Comparison of ENCODE assay signal across 17 cellular contexts in the genomic region with DNA sequence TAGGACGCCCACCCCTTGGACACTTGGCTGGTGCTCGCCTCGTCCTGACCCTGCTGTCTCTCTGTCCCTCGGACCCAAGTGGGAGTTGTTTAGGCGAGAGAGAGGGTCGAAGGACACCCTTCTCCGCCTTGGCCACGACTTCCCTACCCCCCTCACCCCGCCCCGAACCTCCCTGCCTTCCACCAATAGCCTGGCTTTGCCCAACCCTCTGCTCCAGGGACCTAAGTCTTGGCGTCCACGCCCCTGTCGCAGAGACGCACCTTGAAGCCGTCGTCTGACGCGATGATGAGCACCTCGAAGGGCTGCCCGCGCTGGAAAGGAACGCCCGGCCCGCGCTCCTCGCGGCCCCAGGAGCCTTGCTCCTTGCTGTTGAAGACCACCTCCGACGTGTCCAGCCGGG. TPM values are rescaled to one million over a fixed set of nuclear protein-coding genes. Genes with fewer than 3 reads are reported as not detected.
DNase-seq lines count a peak whose midpoint lies in the region; ATAC-seq, FAIRE-seq and TF ChIP-seq lines count a peak whose summit lies in the region.
"Not testable (repeated sequence)": the region's sequence is repeated elsewhere in the genome, so short reads cannot be mapped to it uniquely, and the experiment has no call there.
"Had no signal": no experiment of that assay in that cellular context is flagged by ENCODE, and none has a peak within 500 bp of the region (broad histone marks: within the 10 kb centered on the region; RNA-seq: fewer than 3 reads in every experiment).

No MANE protein-coding gene starts in this region.

- dilution Hi-C loops in keratinocyte (cut with MboI; ENCODE audit: extremely low pct_ligation_motif_present, low sequenced_read_pairs), result not testable (repeated sequence)

- TF ChIP-seq POLR2A in A549 (IDR thresholded peaks at IDR 0.05; ENCODE audit: low read length); HCT116 (IDR thresholded peaks at IDR 0.05; ENCODE audit: borderline replicate concordance, extremely low read depth, insufficient read depth, insufficient read length): not testable (repeated sequence)

- intact Hi-C loops in HCT116 (cut with micrococcal nuclease); left lung (cut with DNase I); sciatic nerve (cut with DNase I): not testable (repeated sequence)

- ATAC-seq in A549, result not testable (repeated sequence)
- peak; percentile 72 for ATAC-seq in HCT116
- ATAC-seq in WTC11, result peak; percentile 56
- peak; percentile 58 for ATAC-seq in esophagus mucosa
- ATAC-seq in left lung, result peak; percentile 6
- peak; percentile 5 for ATAC-seq in sciatic nerve

- TF ChIP-seq EP300 in A549 (IDR thresholded peaks at IDR 0.05), result not testable (repeated sequence)

- not testable (repeated sequence) for H3K4me1 ChIP-seq in A549; HCT116 (ENCODE audit: control insufficient read depth in 1 of 2, insufficient read depth in 2 of 2, low read length in 2 of 2); left lung
- H3K4me1 ChIP-seq in keratinocyte (ENCODE audit: control insufficient read depth, extremely low read depth, insufficient read depth, low read length), result peaks cover 23% of the 10 kb centered on the region

- not testable (repeated sequence) for H3K4me3 Mint-ChIP-seq in WTC11

- H3K27me3 Mint-ChIP-seq in WTC11 (ENCODE audit: low read depth), result not testable (repeated sequence)

- not testable (repeated sequence) for H3K79me2 ChIP-seq in HCT116 (ENCODE audit: insufficient read depth, low read length); keratinocyte (ENCODE audit: control insufficient read depth, insufficient read depth, low read length)

- H4K20me1 ChIP-seq in HCT116 (ENCODE audit: insufficient read depth); keratinocyte (ENCODE audit: control insufficient read depth, extremely low read depth, insufficient read depth, low read length): not testable (repeated sequence)

- not testable (repeated sequence) for H3K36me3 ChIP-seq in HCT116 (ENCODE audit: control insufficient read depth in 1 of 2, insufficient read depth in 2 of 2, low read length in 2 of 2); bronchial epithelial cell (ENCODE audit: control insufficient read depth, insufficient read depth, low read length); keratinocyte (ENCODE audit: control insufficient read depth in 2 of 2, extremely low read depth in 1 of 2, insufficient read depth in 2 of 2, low read length in 2 of 2); left lung

- not testable (repeated sequence) for DNase-seq in A549 (ENCODE audit: low read depth in 1 of 2, low spot score in 1 of 2); HCT116 (ENCODE audit: low read depth, low spot score); WTC11 (ENCODE audit: low spot score); bronchial epithelial cell (ENCODE audit: low read depth); keratinocyte (ENCODE audit: low read depth, low spot score); left lung; sciatic nerve (ENCODE audit: low spot score)

- H3K27ac Mint-ChIP-seq in WTC11, result not testable (repeated sequence)

- not testable (repeated sequence) for H3K9me1 ChIP-seq in keratinocyte (ENCODE audit: control insufficient read depth, extremely low read depth, insufficient read depth, low read length)

- not testable (repeated sequence) for H3K9me3 Mint-ChIP-seq in WTC11

- not testable (repeated sequence) for H3K4me1 Mint-ChIP-seq in WTC11

- peak; percentile 72 for FAIRE-seq in A549 (lab: Jason Lieb, UNC)
- FAIRE-seq in bronchial epithelial cell (lab: Jason Lieb, UNC), result peak; percentile 58
- FAIRE-seq in keratinocyte (lab: Jason Lieb, UNC), result peak; percentile 95

- not testable (repeated sequence) for H3K4me2 ChIP-seq in A549; HCT116 (ENCODE audit: low read length); keratinocyte (ENCODE audit: control insufficient read depth, extremely low read depth, insufficient read depth, low read depth, low read length)

- H3K9me3 ChIP-seq in A549; HCT116 (ENCODE audit: control insufficient read depth in 1 of 2, insufficient read depth in 1 of 2, low read depth in 1 of 2, low read length in 2 of 2); keratinocyte (ENCODE audit: control insufficient read depth, low read depth, low read length); left lung: not testable (repeated sequence)

- CTCF ChIA-PET in A549 (lab: Yijun Ruan, JAX); HCT116 (lab: Charles Lee); WTC11 (lab: Charles Lee): not testable (repeated sequence)

- RAD21 ChIA-PET in HCT116 (lab: Charles Lee; ENCODE audit: low non-redundant PET in 1 of 2, low total read pairs in 2 of 2, uncharacterized antibody in 2 of 2, unreplicated experiment in 2 of 2), result not testable (repeated sequence)

- not testable (repeated sequence) for H3K9ac ChIP-seq in HCT116 (ENCODE audit: low read length); keratinocyte (ENCODE audit: control insufficient read depth, extremely low read depth, insufficient read depth, low read length)

- not testable (repeated sequence) for H2AFZ ChIP-seq in HCT116 (ENCODE audit: low read depth, low read length, poor library complexity, severe bottlenecking); keratinocyte (ENCODE audit: control insufficient read depth, low read length)

- POLR2A ChIA-PET in A549 (lab: Yijun Ruan, JAX); HCT116 (lab: Charles Lee); WTC11 (lab: Charles Lee): not testable (repeated sequence)

- not testable (repeated sequence) for H3K4me3 ChIP-seq in A549; HCT116 (replicated peaks in 1 of 2; ENCODE audit: low read depth in 1 of 2, low read length in 2 of 2); bronchial epithelial cell (ENCODE audit: low read depth, low read length); keratinocyte (ENCODE audit: control insufficient read depth in 2 of 3, extremely low read depth in 1 of 3, insufficient read depth in 2 of 3, low read depth in 1 of 3, low read length in 3 of 3); left lung

- BruUV-seq in HCT116 (replicated peaks; lab: Mats Ljungman, UMichigan), result not testable (repeated sequence)

- not testable (repeated sequence) for TF ChIP-seq RAD21 in A549 (conservative IDR thresholded peaks at IDR 0.05 in 1 of 2, IDR thresholded peaks at IDR 0.05 in 1 of 2); HCT116 (IDR thresholded peaks at IDR 0.05; ENCODE audit: low read depth)

- TF ChIP-seq CTCF in A549 (IDR thresholded peaks at IDR 0.05); HCT116 (IDR thresholded peaks at IDR 0.05 in 2 of 3, conservative IDR thresholded peaks at IDR 0.05 in 1 of 3; ENCODE audit: borderline replicate concordance in 1 of 3, insufficient read depth in 1 of 3, low read depth in 2 of 3, low read length in 2 of 3); WTC11 (IDR thresholded peaks at IDR 0.05); bronchial epithelial cell (IDR thresholded peaks at IDR 0.05; ENCODE audit: insufficient read depth, low read length, severe bottlenecking); keratinocyte (optimal IDR thresholded peaks at IDR 0.05 in 1 of 3, IDR thresholded peaks at IDR 0.05 in 1 of 3, conservative IDR thresholded peaks at IDR 0.05 in 1 of 3; ENCODE audit: extremely low read depth in 1 of 3, insufficient read depth in 2 of 3, low read length in 3 of 3); left lung (IDR thresholded peaks at IDR 0.05): not testable (repeated sequence)

- not testable (repeated sequence) for H3K27me3 ChIP-seq in HCT116 (ENCODE audit: insufficient read depth, low read length); bronchial epithelial cell (ENCODE audit: control insufficient read depth, insufficient read depth, low read length); keratinocyte (ENCODE audit: control insufficient read depth, extremely low read depth, insufficient read depth, low read length); left lung

- not testable (repeated sequence) for H3K36me3 Mint-ChIP-seq in WTC11

- not testable (repeated sequence) for H3K9me2 ChIP-seq in HCT116 (ENCODE audit: insufficient read depth)

- 95% methylated on average over 5 of the region's 30 CpGs for WGBS in A549 (ENCODE audit: missing lambda C conversion rate)

- not testable (repeated sequence) for H3K27ac ChIP-seq in A549; HCT116 (ENCODE audit: low read depth, low read length); keratinocyte (ENCODE audit: control insufficient read depth, insufficient read depth, low read length); left lung

RNA-seq across cellular contexts. Expression of a gene that starts 1.7 kb away (rescaled TPM):
- not detected in 2 replicates for polyA plus RNA-seq in A549 (2011; rRNA removed)
- 0.19 TPM in 1 of 2 replicates, not detected in the other for polyA plus RNA-seq in A549 (2012; cell fraction: cytosol; rRNA removed)
- not detected in 2 replicates for polyA plus RNA-seq in A549 (2012; cell fraction: nucleus; rRNA removed)
- polyA plus RNA-seq in A549 (2017; fragmentation: RNase III; extraction: RNeasy Plus Mini Kit Qiagen cat#74134 plus additional on column Dnase treatment), result not detected in 3 replicates
- polyA minus RNA-seq in A549 (2011; rRNA and poly(A)+ RNA removed), result not detected in 2 replicates
- total RNA-seq in HCT116 (2021; ENCODE audit: unreplicated experiment), result not detected
- not detected in 2 replicates for polyA plus RNA-seq in HCT116 (2012)
- total RNA-seq in WTC11 (2021), result 2.3 TPM in 1 of 3 replicates, not detected in the others
- 11.3 and 406 TPM in 2 replicates for total RNA-seq in bronchial epithelial cell
- 684 TPM for total RNA-seq in esophagus mucosa
- polyA plus RNA-seq in keratinocyte, result 9.1 to 19.7 TPM (median 19.6 TPM) in 3 replicates
- polyA plus RNA-seq in keratinocyte (2011; ENCODE audit: low read depth), result 8.7 TPM
- polyA plus RNA-seq in keratinocyte (2011; cell fraction: cytosol; rRNA removed), result 16.2 and 26.5 TPM in 2 replicates
- polyA plus RNA-seq in keratinocyte (2011; cell fraction: nucleus; rRNA removed), result 28.7 and 31.3 TPM in 2 replicates
- polyA plus RNA-seq in keratinocyte (2012; ENCODE audit: low replicate concordance), result 11.3 and 42.2 TPM in 2 replicates
- polyA minus RNA-seq in keratinocyte, result 11.3 to 31.1 TPM (median 23.5 TPM) in 3 replicates
- polyA minus RNA-seq in keratinocyte (2011; cell fraction: cytosol; rRNA and poly(A)+ RNA removed), result 21.7 TPM
- polyA minus RNA-seq in keratinocyte (2011; cell fraction: nucleus; rRNA and poly(A)+ RNA removed), result 6.1 and 6.9 TPM in 2 replicates
- 1 to 10 TPM in 1 of 2 donors, not detected in 1; 1.4 TPM for total RNA-seq in left lung
- not detected for total RNA-seq in sciatic nerve
- total RNA-seq: A172; A673; CD4-positive, alpha-beta memory T cell; CD4-positive, CD25-positive, alpha-beta regulatory T cell; CD8-positive, alpha-beta memory T cell; Daoy; G401 had no signal
- polyA plus RNA-seq: AG04450; CD14-positive monocyte; CD4-positive, alpha-beta memory T cell; CD4-positive, CD25-positive, alpha-beta regulatory T cell; CD8-positive, alpha-beta memory T cell had no signal

RNA-seq across cellular contexts. Expression of a gene that starts 17.4 kb away (rescaled TPM):
- 0.27 TPM in 1 of 2 replicates, not detected in the other for polyA plus RNA-seq in A549 (2011; rRNA removed)
- polyA plus RNA-seq in A549 (2012; cell fraction: cytosol; rRNA removed), result 0.25 and 0.38 TPM in 2 replicates
- polyA plus RNA-seq in A549 (2012; cell fraction: nucleus; rRNA removed), result 0.29 TPM in 1 of 2 replicates, not detected in the other
- polyA plus RNA-seq in A549 (2017; fragmentation: RNase III; extraction: RNeasy Plus Mini Kit Qiagen cat#74134 plus additional on column Dnase treatment), result not detected in 3 replicates
- polyA minus RNA-seq in A549 (2011; rRNA and poly(A)+ RNA removed), result not detected in 2 replicates
- 2.4 TPM for total RNA-seq in HCT116 (2021; ENCODE audit: unreplicated experiment)
- polyA plus RNA-seq in HCT116 (2012), result 1.4 and 2.0 TPM in 2 replicates
- total RNA-seq in WTC11 (2021), result 1.2 to 3.7 TPM (median 2.7 TPM) in 3 replicates
- 1,636 and 4,049 TPM in 2 replicates for total RNA-seq in bronchial epithelial cell
- 886 TPM for total RNA-seq in esophagus mucosa
- 1,330 to 7,133 TPM (median 1,668 TPM) in 3 replicates for polyA plus RNA-seq in keratinocyte
- polyA plus RNA-seq in keratinocyte (2011; ENCODE audit: low read depth), result 2,078 TPM
- polyA plus RNA-seq in keratinocyte (2011; cell fraction: cytosol; rRNA removed), result 1,317 and 3,328 TPM in 2 replicates
- polyA plus RNA-seq in keratinocyte (2011; cell fraction: nucleus; rRNA removed), result 746 and 1,115 TPM in 2 replicates
- 3,308 and 8,816 TPM in 2 replicates for polyA plus RNA-seq in keratinocyte (2012; ENCODE audit: low replicate concordance)
- 127 to 666 TPM (median 341 TPM) in 3 replicates for polyA minus RNA-seq in keratinocyte
- 1,769 TPM for polyA minus RNA-seq in keratinocyte (2011; cell fraction: cytosol; rRNA and poly(A)+ RNA removed)
- 213 and 279 TPM in 2 replicates for polyA minus RNA-seq in keratinocyte (2011; cell fraction: nucleus; rRNA and poly(A)+ RNA removed)
- total RNA-seq in left lung, result not detected
- not detected for total RNA-seq in sciatic nerve
- total RNA-seq: A172; A673; CD4-positive, alpha-beta memory T cell; CD4-positive, CD25-positive, alpha-beta regulatory T cell; CD8-positive, alpha-beta memory T cell; Daoy; G401 had no signal
- polyA plus RNA-seq: AG04450; CD14-positive monocyte; CD4-positive, alpha-beta memory T cell; CD4-positive, CD25-positive, alpha-beta regulatory T cell; CD8-positive, alpha-beta memory T cell had no signal

RNA-seq across cellular contexts. Expression of a gene that starts 27.3 kb away (rescaled TPM):
- 10.0 and 12.3 TPM in 2 replicates for polyA plus RNA-seq in A549 (2011; rRNA removed)
- polyA plus RNA-seq in A549 (2012; cell fraction: cytosol; rRNA removed), result 10.0 and 10.2 TPM in 2 replicates
- 33.2 and 34.8 TPM in 2 replicates for polyA plus RNA-seq in A549 (2012; cell fraction: nucleus; rRNA removed)
- 8.6 to 11.7 TPM (median 11.0 TPM) in 3 replicates for polyA plus RNA-seq in A549 (2017; fragmentation: RNase III; extraction: RNeasy Plus Mini Kit Qiagen cat#74134 plus additional on column Dnase treatment)
- 3.2 and 7.1 TPM in 2 replicates for polyA minus RNA-seq in A549 (2011; rRNA and poly(A)+ RNA removed)
- total RNA-seq in HCT116 (2021; ENCODE audit: unreplicated experiment), result 8.8 TPM
- 8.6 and 10.4 TPM in 2 replicates for polyA plus RNA-seq in HCT116 (2012)
- total RNA-seq in WTC11 (2021), result 9.6 to 9.9 TPM (median 9.8 TPM) in 3 replicates
- 6.6 and 6.8 TPM in 2 replicates for total RNA-seq in bronchial epithelial cell
- 2.2 TPM for total RNA-seq in esophagus mucosa
- 5.6 to 20.4 TPM (median 6.0 TPM) in 3 replicates for polyA plus RNA-seq in keratinocyte
- polyA plus RNA-seq in keratinocyte (2011; ENCODE audit: low read depth), result 6.8 TPM
- polyA plus RNA-seq in keratinocyte (2011; cell fraction: cytosol; rRNA removed), result 7.4 and 15.5 TPM in 2 replicates
- 32.9 and 44.6 TPM in 2 replicates for polyA plus RNA-seq in keratinocyte (2011; cell fraction: nucleus; rRNA removed)
- polyA plus RNA-seq in keratinocyte (2012; ENCODE audit: low replicate concordance), result 4.6 and 7.5 TPM in 2 replicates
- 3.9 to 9.7 TPM (median 6.0 TPM) in 3 replicates for polyA minus RNA-seq in keratinocyte
- polyA minus RNA-seq in keratinocyte (2011; cell fraction: cytosol; rRNA and poly(A)+ RNA removed), result 5.4 TPM
- 4.7 and 5.5 TPM in 2 replicates for polyA minus RNA-seq in keratinocyte (2011; cell fraction: nucleus; rRNA and poly(A)+ RNA removed)
- total RNA-seq in left lung, result 1 to 10 TPM; 1.7 to 4.5 TPM
- 5.6 TPM for total RNA-seq in sciatic nerve
- total RNA-seq: A172, Daoy had no signal
- polyA plus RNA-seq: CD14-positive monocyte had no signal

RNA-seq across cellular contexts. Expression of a gene that starts 41.2 kb away (rescaled TPM):
- polyA plus RNA-seq in A549 (2011; rRNA removed) (2.5 and 3.3 TPM in 2 replicates), A549 (2017; fragmentation: RNase III; extraction: RNeasy Plus Mini Kit Qiagen cat#74134 plus additional on column Dnase treatment) (0.38 to 0.94 TPM (median 0.84 TPM) in 3 replicates), keratinocyte (0.11 to 0.30 TPM (median 0.13 TPM) in 3 replicates)
- 0.87 and 1.2 TPM in 2 replicates for polyA plus RNA-seq in A549 (2012; cell fraction: cytosol; rRNA removed)
- 4.4 and 6.3 TPM in 2 replicates for polyA plus RNA-seq in A549 (2012; cell fraction: nucleus; rRNA removed)
- 1.7 and 2.4 TPM in 2 replicates for polyA minus RNA-seq in A549 (2011; rRNA and poly(A)+ RNA removed)
- total RNA-seq in HCT116 (2021; ENCODE audit: unreplicated experiment) (0.86 TPM), WTC11 (2021) (1.1 to 1.5 TPM (median 1.4 TPM) in 3 replicates), bronchial epithelial cell (0.64 and 1.1 TPM in 2 replicates), esophagus mucosa (0.40 TPM), left lung (1 to 10 TPM in 1 of 2 donors, under 1 TPM in 1; 0.64 to 1.5 TPM), sciatic nerve (1.3 TPM)
- 0.19 and 0.36 TPM in 2 replicates for polyA plus RNA-seq in HCT116 (2012)
- polyA plus RNA-seq in keratinocyte (2011; ENCODE audit: low read depth), result 0.86 TPM
- polyA plus RNA-seq in keratinocyte (2011; cell fraction: cytosol; rRNA removed), result 0.13 TPM in 1 of 2 replicates, not detected in the other
- polyA plus RNA-seq in keratinocyte (2011; cell fraction: nucleus; rRNA removed), result 0.71 and 1.1 TPM in 2 replicates
- polyA plus RNA-seq in keratinocyte (2012; ENCODE audit: low replicate concordance), result 1.5 TPM in 1 of 2 replicates, not detected in the other
- polyA minus RNA-seq in keratinocyte, result not detected in 3 replicates
- not detected for polyA minus RNA-seq in keratinocyte (2011; cell fraction: cytosol; rRNA and poly(A)+ RNA removed)
- polyA minus RNA-seq in keratinocyte (2011; cell fraction: nucleus; rRNA and poly(A)+ RNA removed), result not detected in 2 replicates
- total RNA-seq: A172, Daoy, G401 had no signal
- polyA plus RNA-seq: CD14-positive monocyte; CD4-positive, alpha-beta memory T cell had no signal

Comparison
In these comparisons a context has a peak if more than half of its experiments do, and no peak if none do; other contexts are left out.
1. RNA of a gene that starts 17.4 kb away (total RNA-seq): 1,636 to 4,049 TPM in bronchial epithelial cell and 886 TPM in esophagus mucosa (single experiment); 2.4 TPM in HCT116 (single experiment), 1.2 to 3.7 TPM in WTC11, not detected in left lung and not detected in sciatic nerve (single experiment); every median in the first group is over 100 times any median in the second.